ENCODE assay signal across 14 cellular contexts in the genomic region with DNA sequence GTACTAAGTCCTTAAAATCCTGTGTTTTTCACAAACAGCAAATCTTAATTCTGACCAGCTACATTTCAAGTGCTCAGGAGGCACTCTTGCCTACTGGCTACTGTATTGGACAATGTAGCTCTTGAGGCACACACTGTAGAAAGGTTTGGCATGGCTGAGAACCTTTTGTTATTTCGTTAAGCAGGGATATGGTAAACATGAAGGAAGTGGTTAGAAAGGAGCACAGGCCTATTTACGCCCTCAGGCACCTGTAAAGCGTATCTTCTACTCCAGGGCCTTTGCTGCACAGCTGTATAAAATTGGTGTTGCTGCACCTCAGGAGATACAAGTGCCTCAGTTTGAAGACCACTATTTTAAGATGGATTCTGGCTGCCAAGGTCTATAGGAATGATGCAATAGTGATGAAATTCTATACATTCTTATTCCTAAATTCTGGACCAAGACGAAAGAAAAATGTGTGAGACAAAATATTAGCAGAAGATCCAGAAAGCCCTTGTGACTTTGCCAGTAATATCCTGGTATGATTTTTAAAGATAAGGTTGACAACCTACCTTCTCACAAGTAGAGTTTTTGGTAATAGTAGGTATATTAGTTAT.
"Had no signal": no experiment of that assay in that cellular context is flagged by ENCODE, and none has a peak within 500 bp of the region (broad histone marks: within the 10 kb centered on the region; RNA-seq: fewer than 3 reads in every experiment).

No MANE protein-coding gene starts in this region.

- H3K9me3 Mint-ChIP-seq: activated CD4-positive, alpha-beta memory T cell treated with anti-CD3 and anti-CD28 coated beads, Interleukin-2, amount 10 ng/mL, durations not matched to agents 7 days and 5 days; natural killer cell treated with Interleukin-12 subunit alpha and Interleukin-12 subunit beta and Interleukin-15 and Interleukin-18, amount 100 ng/mL, for 72 hours; stimulated activated effector memory CD8-positive, alpha-beta T cell treated with anti-CD3 and anti-CD28 coated beads, Interleukin-12 subunit alpha, Interleukin-12 subunit beta, amount 100 ng/mL, for 72 hours had no signal

- H3K4me3 Mint-ChIP-seq: activated CD4-positive, alpha-beta memory T cell treated with anti-CD3 and anti-CD28 coated beads, Interleukin-2, amount 10 ng/mL, durations not matched to agents 7 days and 5 days; natural killer cell treated with Interleukin-12 subunit alpha and Interleukin-12 subunit beta and Interleukin-15 and Interleukin-18, amount 100 ng/mL, for 72 hours; stimulated activated effector memory CD8-positive, alpha-beta T cell treated with anti-CD3 and anti-CD28 coated beads, Interleukin-12 subunit alpha, Interleukin-12 subunit beta, amount 100 ng/mL, for 72 hours had no signal

- H3K36me3 Mint-ChIP-seq: natural killer cell treated with Interleukin-12 subunit alpha and Interleukin-12 subunit beta and Interleukin-15 and Interleukin-18, amount 100 ng/mL, for 72 hours; stimulated activated effector memory CD8-positive, alpha-beta T cell treated with anti-CD3 and anti-CD28 coated beads, Interleukin-12 subunit alpha, Interleukin-12 subunit beta, amount 100 ng/mL, for 72 hours had no signal

- H3K27ac Mint-ChIP-seq: activated CD4-positive, alpha-beta memory T cell treated with anti-CD3 and anti-CD28 coated beads, Interleukin-2, amount 10 ng/mL, durations not matched to agents 7 days and 5 days; stimulated activated effector memory CD8-positive, alpha-beta T cell treated with anti-CD3 and anti-CD28 coated beads, Interleukin-12 subunit alpha, Interleukin-12 subunit beta, amount 100 ng/mL, for 72 hours had no signal

- FAIRE-seq: frontal cortex, urothelium cell line had no signal

- ATAC-seq: stimulated activated effector memory CD8-positive, alpha-beta T cell treated with anti-CD3 and anti-CD28 coated beads, Interleukin-12 subunit alpha, Interleukin-12 subunit beta, amount 100 ng/mL, for 72 hours had no signal

- H3K27me3 ChIP-seq: ascending aorta, breast epithelium, tibial artery had no signal

- H3K9me3 ChIP-seq: ascending aorta, breast epithelium, tibial artery had no signal

- H3K36me3 ChIP-seq: ascending aorta, breast epithelium, tibial artery had no signal

- H3K27ac ChIP-seq: ascending aorta, breast epithelium, tibial artery had no signal

- DNase-seq: activated CD4-positive, alpha-beta memory T cell treated with anti-CD3 and anti-CD28 coated beads, Interleukin-2, amount 10 ng/mL, durations not matched to agents 7 days and 5 days; activated CD4-positive, alpha-beta T cell treated with anti-CD3 and anti-CD28 coated beads for 4 hours; cerebellar nuclear complex; effector memory CD4-positive, alpha-beta T cell; head of caudate nucleus; posterior cingulate gyrus; retina; tibial artery had no signal

- H3K4me1 ChIP-seq: ascending aorta, breast epithelium, tibial artery had no signal

- H3K4me3 ChIP-seq: ascending aorta, breast epithelium, tibial artery had no signal
